In genomic region chr1:233122779-233123178, GRCh38 we compare ENCODE assay signal across 26 cellular contexts.
"Had no signal": no experiment of that assay in that cellular context is flagged by ENCODE, and none has a peak within 500 bp of the region (broad histone marks: within the 10 kb centered on the region; RNA-seq: fewer than 3 reads in every experiment).

No MANE protein-coding gene starts in this region.

- H3K4me3 ChIP-seq: colonic mucosa, esophagus squamous epithelium, gastrocnemius medialis, heart right ventricle, left lung, lower lobe of right lung, mucosa of descending colon had no signal

- ATAC-seq: effector memory CD8-positive, alpha-beta T cell; esophagus mucosa; gastrocnemius medialis; heart right ventricle; left cardiac atrium; left lung; left ventricle myocardium superior; lower lobe of right lung; mucosa of descending colon had no signal

- FAIRE-seq: endometrium, islet of Langerhans, keratinocyte had no signal

- DNase-seq: colonic mucosa; cortex of kidney; effector CD8-positive, alpha-beta T cell; effector memory CD8-positive, alpha-beta T cell; endodermal cell; erythroblast; esophagus squamous epithelium; foreskin fibroblast; foreskin melanocyte; gastrocnemius medialis; glutamatergic neuron; head of caudate nucleus; heart right ventricle; hippocampal formation; left cardiac atrium; left lung; left ventricle myocardium superior; lower lobe of right lung; mesenchymal stem cell; mucosa of descending colon; naive B cell had no signal

- H3K27me3 ChIP-seq: colonic mucosa, esophagus squamous epithelium, gastrocnemius medialis, heart right ventricle, left lung had no signal

- H3K36me3 ChIP-seq: colonic mucosa, esophagus squamous epithelium, gastrocnemius medialis, heart right ventricle, left lung, lower lobe of right lung had no signal

- H3K27ac ChIP-seq: colonic mucosa, epithelial cell of prostate, esophagus squamous epithelium, gastrocnemius medialis, heart right ventricle, left lung, lower lobe of right lung had no signal

- H3K4me1 ChIP-seq: colonic mucosa, gastrocnemius medialis, heart right ventricle, left lung, lower lobe of right lung had no signal

- H3K9me3 ChIP-seq: colonic mucosa, esophagus squamous epithelium, gastrocnemius medialis, heart right ventricle, left lung, lower lobe of right lung, mucosa of descending colon had no signal
